In genomic region chr3:49855662-49856061, GRCh38 we compare ENCODE assay signal across 8 cellular contexts. TPM values are rescaled to one million over a fixed set of nuclear protein-coding genes. Genes with fewer than 3 reads are reported as not detected.
DNase-seq lines count a peak whose midpoint lies in the region; ATAC-seq, FAIRE-seq and TF ChIP-seq lines count a peak whose summit lies in the region.

No MANE protein-coding gene starts in this region.

- peaks cover 0 to 7% of the 10 kb centered on the region in 2 experiments; a peak in 4 of 5 replicates for H3K27me3 ChIP-seq in HepG2 (ENCODE audit: control insufficient read depth in 1 of 2, insufficient read depth in 2 of 2, low read length in 2 of 2)
- H3K27me3 ChIP-seq in right lobe of liver, result no peaks in the 10 kb centered on the region
- H3K27me3 ChIP-seq in ascending aorta, result no peaks in the 10 kb centered on the region

- H3K4me3 ChIP-seq in HepG2 (replicated peaks in 1 of 3; ENCODE audit: insufficient read depth in 1 of 3, low read depth in 2 of 3, low read length in 3 of 3) (peak overlapping the region; percentile 81 to 98 (median 83)), right lobe of liver (peak overlapping the region in 1 of 3 donors; percentile 62), ascending aorta (peak overlapping the region; percentile 64 to 80), mesodermal cell (ENCODE audit: extremely low read depth, insufficient read depth, low read length, poor library complexity, severe bottlenecking) (peak overlapping the region; percentile 89), mucosa of descending colon (no peak overlapping the region)

- no peak overlapping the region for H2AFZ ChIP-seq in HepG2 (ENCODE audit: low read length)

- H3K27ac ChIP-seq in HepG2 (ENCODE audit: extremely low read length, insufficient read depth, low read length) (no peak overlapping the region), right lobe of liver (no peak overlapping the region), ascending aorta (no peak overlapping the region), mesodermal cell (ENCODE audit: low read depth, low read length, severe bottlenecking) (no peak overlapping the region), substantia nigra (ENCODE audit: low read depth, low read length, poor library complexity, severe bottlenecking) (no peak overlapping the region)

- TF ChIP-seq EP300 in HepG2 (IDR thresholded peaks at IDR 0.05; ENCODE audit: low read depth in 2 of 2, low read length in 2 of 2) (no peak), HepG2 (CRISPR knock-in tag; IDR thresholded peaks at IDR 0.05; ENCODE audit: borderline replicate concordance) (no peak)

- POLR2A ChIA-PET in HepG2 (lab: Yijun Ruan, JAX), result no interaction called here

- H3K9me3 ChIP-seq in HepG2 (ENCODE audit: low read length) (no peaks in the 10 kb centered on the region), right lobe of liver (no peaks in the 10 kb centered on the region), ascending aorta (no peaks in the 10 kb centered on the region), mesodermal cell (ENCODE audit: control insufficient read depth, low read length) (no peaks in the 10 kb centered on the region), mucosa of descending colon (no peaks in the 10 kb centered on the region)

- H3K79me2 ChIP-seq in HepG2 (ENCODE audit: insufficient read depth, low read length), result peaks cover 12% of the 10 kb centered on the region

- no peak for TF ChIP-seq RAD21 in HepG2 (CRISPR knock-in tag; IDR thresholded peaks at IDR 0.05)

- intact Hi-C loops in HepG2 (cut with micrococcal nuclease; ENCODE audit: unreplicated experiment), result no loop called here
- intact Hi-C loops in right lobe of liver (cut with DNase I), result no loop called here
- intact Hi-C loops in ascending aorta (cut with DNase I), result loop anchor here (1.0 to 10.0 kb wide), 5 partner anchors 51 to 131 kb away; partner anchors contain the start of genes GMPPB, IP6K1 and RBM6
- intact Hi-C loops in mucosa of descending colon (cut with DNase I, micrococcal nuclease), result no loop called here

- H3K36me3 ChIP-seq in HepG2 (replicated peaks in 1 of 2; ENCODE audit: control insufficient read depth in 1 of 2, insufficient read depth in 2 of 2, low read length in 2 of 2) (no peaks in the 10 kb centered on the region), right lobe of liver (no peaks in the 10 kb centered on the region), ascending aorta (no peaks in the 10 kb centered on the region), mesodermal cell (ENCODE audit: control insufficient read depth, insufficient read depth, low read length) (no peaks in the 10 kb centered on the region), mucosa of descending colon (ENCODE audit: low read depth) (no peaks in the 10 kb centered on the region)

- peak overlapping the region; percentile 70 for H3K9ac ChIP-seq in HepG2 (ENCODE audit: insufficient read depth, low read depth, low read length)

- WGBS in HepG2 (ENCODE audit: low lambda C conversion rate), result 10% methylated on average over 5 of the region's 5 CpGs
- WGBS in right lobe of liver (ENCODE audit: insufficient coverage, low coverage, low lambda C conversion rate, missing lambda C conversion rate), result 65% methylated on average over 5 of the region's 5 CpGs
- 69 to 77% methylated on average over 3 to 4 of the region's 5 CpGs for WGBS in mesodermal cell (ENCODE audit: insufficient coverage in 2 of 2), 2 experiments

- H4K20me1 ChIP-seq in HepG2 (ENCODE audit: insufficient read depth, low read length), result no peaks in the 10 kb centered on the region

- CTCF ChIA-PET in HepG2 (lab: Yijun Ruan, JAX; ENCODE audit: low intra/inter-chr PET ratio, low total read pairs), result no interaction called here

- no peak for TF ChIP-seq POLR2A in HepG2 (IDR thresholded peaks at IDR 0.05; ENCODE audit: insufficient read depth in 1 of 2, low read depth in 2 of 2, low read length in 2 of 2)
- no peak for TF ChIP-seq POLR2A in right lobe of liver (IDR thresholded peaks at IDR 0.05)

- BruUV-seq in HepG2 (replicated peaks; lab: Mats Ljungman, UMichigan), result no TSS peak

- no peak for TF ChIP-seq CTCF in HepG2 (CRISPR knock-in tag; IDR thresholded peaks at IDR 0.05)
- no peak for TF ChIP-seq CTCF in right lobe of liver (IDR thresholded peaks at IDR 0.05)
- TF ChIP-seq CTCF in ascending aorta (IDR thresholded peaks at IDR 0.05), result no peak
- TF ChIP-seq CTCF in mucosa of descending colon (IDR thresholded peaks at IDR 0.05), result no peak

- ATAC-seq in HepG2 (no peak), right lobe of liver (no peak), mucosa of descending colon (no peak)

- DNase-seq in HepG2 (ENCODE audit: low spot score) (no peak), right lobe of liver (no peak), ascending aorta (ENCODE audit: low spot score in 2 of 2) (no peak), mucosa of descending colon (no peak), substantia nigra (lab: John Stamatoyannopoulos, UW) (no peak), SIG-M5 treated with dmso at 0.1 percent for 504 hours (lab: John Stamatoyannopoulos, UW; ENCODE audit: unreplicated experiment) (no peak)
- no peak for DNase-seq in activated effector memory CD4-positive, alpha-beta T cell treated with anti-CD3 and anti-CD28 coated beads, Interleukin-2, amount 50 U/mL, for 16 hours

- H3K4me1 ChIP-seq in HepG2 (ENCODE audit: insufficient read depth, low read length), result peaks cover 45% of the 10 kb centered on the region
- H3K4me1 ChIP-seq in right lobe of liver, result no peaks in the 10 kb centered on the region
- peaks cover 8% of the 10 kb centered on the region in 2 donors for H3K4me1 ChIP-seq in ascending aorta
- peaks cover 5% of the 10 kb centered on the region for H3K4me1 ChIP-seq in mesodermal cell (ENCODE audit: control insufficient read depth, insufficient read depth, low read length, poor library complexity, severe bottlenecking)
- peaks cover 8% of the 10 kb centered on the region for H3K4me1 ChIP-seq in mucosa of descending colon (ENCODE audit: low read depth)

- H3K4me2 ChIP-seq in HepG2 (ENCODE audit: low read depth, low read length), result peak overlapping the region; percentile 81

- FAIRE-seq in HepG2 (lab: Jason Lieb, UNC), result no peak

- in situ Hi-C loops in HepG2 (cut with HindIII; ENCODE audit: extremely low pct_ligation_motif_present, low pct_unique_long_range_greater_than_20kb), result no loop called here

RNA-seq across cellular contexts. Expression of gene TRAIP, which starts 0.7 kb away (rescaled TPM):
- 13.7 and 23.9 TPM in 2 replicates for total RNA-seq in HepG2 (2016; rRNA removed; fragmentation: Illumina TruSeq; extraction: Trizol)
- 9.1 and 11.5 TPM in 2 replicates for total RNA-seq in HepG2 (2016; cell fraction: cytosol; rRNA removed; fragmentation: Illumina TruSeq; extraction: Trizol; ENCODE audit: low read depth)
- 13.0 and 22.4 TPM in 2 replicates for total RNA-seq in HepG2 (2016; cell fraction: insoluble cytoplasmic fraction; rRNA removed; fragmentation: Illumina TruSeq; extraction: Trizol)
- total RNA-seq in HepG2 (2016; cell fraction: membrane; rRNA removed; fragmentation: Illumina TruSeq; extraction: Trizol), result 11.7 and 13.4 TPM in 2 replicates
- total RNA-seq in HepG2 (2016; cell fraction: nucleus; rRNA removed; fragmentation: Illumina TruSeq; extraction: Trizol), result 28.5 and 36.3 TPM in 2 replicates
- polyA plus RNA-seq in HepG2 (2011; rRNA removed), result 13.9 and 15.1 TPM in 2 replicates
- polyA plus RNA-seq in HepG2 (2011; cell fraction: cytosol; rRNA removed), result 14.0 and 14.3 TPM in 2 replicates
- 42.9 and 44.0 TPM in 2 replicates for polyA plus RNA-seq in HepG2 (2011; cell fraction: nucleus; rRNA removed)
- 7.3 and 9.8 TPM in 2 replicates for polyA plus RNA-seq in HepG2 (2012)
- 4.6 and 5.0 TPM in 2 replicates for polyA plus RNA-seq in HepG2 (2016; cell fraction: cytosol; fragmentation: Illumina TruSeq; extraction: Trizol; ENCODE audit: low read depth)
- 12.2 and 16.5 TPM in 2 replicates for polyA plus RNA-seq in HepG2 (2016; cell fraction: insoluble cytoplasmic fraction; fragmentation: Illumina TruSeq; extraction: Trizol; ENCODE audit: low read depth)
- 9.0 TPM in 2 replicates for polyA plus RNA-seq in HepG2 (2016; cell fraction: membrane; fragmentation: Illumina TruSeq; extraction: Trizol; ENCODE audit: low read depth)
- 45.6 and 54.0 TPM in 2 replicates for polyA plus RNA-seq in HepG2 (2016; cell fraction: nucleus; fragmentation: Illumina TruSeq; extraction: Trizol; ENCODE audit: insufficient read depth, low read depth)
- polyA minus RNA-seq in HepG2 (2011; rRNA and poly(A)+ RNA removed; ENCODE audit: low replicate concordance), result 23.5 and 39.7 TPM in 2 replicates
- polyA minus RNA-seq in HepG2 (2011; cell fraction: cytosol; rRNA and poly(A)+ RNA removed), result 5.6 and 7.4 TPM in 2 replicates
- 17.3 and 17.4 TPM in 2 replicates for polyA minus RNA-seq in HepG2 (2011; cell fraction: nucleus; rRNA and poly(A)+ RNA removed)
- 1 to 10 TPM in 3 of 6 experiments, under 1 TPM in 3; 0.55 to 3.1 (median 0.98) TPM for total RNA-seq in right lobe of liver
- not detected for total RNA-seq in ascending aorta
- polyA plus RNA-seq in mesodermal cell (2013, experiment 1 of 2), result 11.2 TPM
- polyA plus RNA-seq in mesodermal cell (2013, experiment 2 of 2), result 11.5 TPM
- 1 to 10 TPM; 2.6 to 5.4 (median 4.0) TPM for total RNA-seq in mucosa of descending colon

RNA-seq across cellular contexts. Expression of gene CAMKV, which starts 14.0 kb away (rescaled TPM):
- total RNA-seq in HepG2 (2016; rRNA removed; fragmentation: Illumina TruSeq; extraction: Trizol), result 0.13 and 0.15 TPM in 2 replicates
- total RNA-seq in HepG2 (2016; cell fraction: cytosol; rRNA removed; fragmentation: Illumina TruSeq; extraction: Trizol; ENCODE audit: low read depth), result not detected in 2 replicates
- 0.17 TPM in 1 of 2 replicates, not detected in the other for total RNA-seq in HepG2 (2016; cell fraction: insoluble cytoplasmic fraction; rRNA removed; fragmentation: Illumina TruSeq; extraction: Trizol)
- 0.14 TPM in 1 of 2 replicates, not detected in the other for total RNA-seq in HepG2 (2016; cell fraction: membrane; rRNA removed; fragmentation: Illumina TruSeq; extraction: Trizol)
- 0.13 and 0.22 TPM in 2 replicates for total RNA-seq in HepG2 (2016; cell fraction: nucleus; rRNA removed; fragmentation: Illumina TruSeq; extraction: Trizol)
- polyA plus RNA-seq in HepG2 (2011; rRNA removed), result 0.13 and 0.22 TPM in 2 replicates
- 0.13 and 0.23 TPM in 2 replicates for polyA plus RNA-seq in HepG2 (2011; cell fraction: cytosol; rRNA removed)
- polyA plus RNA-seq in HepG2 (2011; cell fraction: nucleus; rRNA removed), result 1.2 and 2.0 TPM in 2 replicates
- polyA plus RNA-seq in HepG2 (2012), result 0.33 and 0.38 TPM in 2 replicates
- not detected in 2 replicates for polyA plus RNA-seq in HepG2 (2016; cell fraction: cytosol; fragmentation: Illumina TruSeq; extraction: Trizol; ENCODE audit: low read depth)
- polyA plus RNA-seq in HepG2 (2016; cell fraction: insoluble cytoplasmic fraction; fragmentation: Illumina TruSeq; extraction: Trizol; ENCODE audit: low read depth), result 0.13 and 0.26 TPM in 2 replicates
- 0.08 and 0.10 TPM in 2 replicates for polyA plus RNA-seq in HepG2 (2016; cell fraction: membrane; fragmentation: Illumina TruSeq; extraction: Trizol; ENCODE audit: low read depth)
- 0.53 and 0.60 TPM in 2 replicates for polyA plus RNA-seq in HepG2 (2016; cell fraction: nucleus; fragmentation: Illumina TruSeq; extraction: Trizol; ENCODE audit: insufficient read depth, low read depth)
- 0.07 and 0.82 TPM in 2 replicates for polyA minus RNA-seq in HepG2 (2011; rRNA and poly(A)+ RNA removed; ENCODE audit: low replicate concordance)
- polyA minus RNA-seq in HepG2 (2011; cell fraction: cytosol; rRNA and poly(A)+ RNA removed), result not detected in 2 replicates
- 1.3 TPM in 1 of 2 replicates, not detected in the other for polyA minus RNA-seq in HepG2 (2011; cell fraction: nucleus; rRNA and poly(A)+ RNA removed)
- not detected for total RNA-seq in right lobe of liver
- not detected for total RNA-seq in ascending aorta
- 6.3 TPM for polyA plus RNA-seq in mesodermal cell (2013, experiment 1 of 2)
- polyA plus RNA-seq in mesodermal cell (2013, experiment 2 of 2), result 3.4 TPM
- not detected for total RNA-seq in mucosa of descending colon

RNA-seq across cellular contexts. Expression of gene UBA7, which starts 41.9 kb away (rescaled TPM):
- total RNA-seq in HepG2 (2016; rRNA removed; fragmentation: Illumina TruSeq; extraction: Trizol) (5.8 and 9.5 TPM in 2 replicates), right lobe of liver (10 to 100 TPM; 16.4 to 39.1 (median 28.5) TPM), ascending aorta (56.1 TPM), mucosa of descending colon (100 to 1,000 TPM in 2 of 3 donors, 10 to 100 TPM in 1; 90.3 to 192 (median 139) TPM)
- total RNA-seq in HepG2 (2016; cell fraction: cytosol; rRNA removed; fragmentation: Illumina TruSeq; extraction: Trizol; ENCODE audit: low read depth), result 1.7 and 1.9 TPM in 2 replicates
- total RNA-seq in HepG2 (2016; cell fraction: insoluble cytoplasmic fraction; rRNA removed; fragmentation: Illumina TruSeq; extraction: Trizol), result 5.7 and 9.9 TPM in 2 replicates
- 1.4 and 1.8 TPM in 2 replicates for total RNA-seq in HepG2 (2016; cell fraction: membrane; rRNA removed; fragmentation: Illumina TruSeq; extraction: Trizol)
- 11.0 and 11.7 TPM in 2 replicates for total RNA-seq in HepG2 (2016; cell fraction: nucleus; rRNA removed; fragmentation: Illumina TruSeq; extraction: Trizol)
- 16.5 and 20.2 TPM in 2 replicates for polyA plus RNA-seq in HepG2 (2011; rRNA removed)
- 6.1 and 8.8 TPM in 2 replicates for polyA plus RNA-seq in HepG2 (2011; cell fraction: cytosol; rRNA removed)
- polyA plus RNA-seq in HepG2 (2011; cell fraction: nucleus; rRNA removed), result 175 and 207 TPM in 2 replicates
- 8.4 and 9.1 TPM in 2 replicates for polyA plus RNA-seq in HepG2 (2012)
- polyA plus RNA-seq in HepG2 (2016; cell fraction: cytosol; fragmentation: Illumina TruSeq; extraction: Trizol; ENCODE audit: low read depth), result 0.49 and 0.55 TPM in 2 replicates
- 3.6 and 4.7 TPM in 2 replicates for polyA plus RNA-seq in HepG2 (2016; cell fraction: insoluble cytoplasmic fraction; fragmentation: Illumina TruSeq; extraction: Trizol; ENCODE audit: low read depth)
- polyA plus RNA-seq in HepG2 (2016; cell fraction: membrane; fragmentation: Illumina TruSeq; extraction: Trizol; ENCODE audit: low read depth), result 0.78 and 0.79 TPM in 2 replicates
- polyA plus RNA-seq in HepG2 (2016; cell fraction: nucleus; fragmentation: Illumina TruSeq; extraction: Trizol; ENCODE audit: insufficient read depth, low read depth), result 18.3 and 25.6 TPM in 2 replicates
- polyA minus RNA-seq in HepG2 (2011; rRNA and poly(A)+ RNA removed; ENCODE audit: low replicate concordance), result 10.2 and 40.3 TPM in 2 replicates
- 7.9 and 8.9 TPM in 2 replicates for polyA minus RNA-seq in HepG2 (2011; cell fraction: cytosol; rRNA and poly(A)+ RNA removed)
- polyA minus RNA-seq in HepG2 (2011; cell fraction: nucleus; rRNA and poly(A)+ RNA removed), result 32.6 and 36.8 TPM in 2 replicates
- 4.5 TPM for polyA plus RNA-seq in mesodermal cell (2013, experiment 1 of 2)
- polyA plus RNA-seq in mesodermal cell (2013, experiment 2 of 2), result 4.2 TPM

RNA-seq across cellular contexts. Expression of gene MST1R, which starts 48.0 kb away (rescaled TPM):
- total RNA-seq in HepG2 (2016; rRNA removed; fragmentation: Illumina TruSeq; extraction: Trizol), result 0.11 and 0.13 TPM in 2 replicates
- total RNA-seq in HepG2 (2016; cell fraction: cytosol; rRNA removed; fragmentation: Illumina TruSeq; extraction: Trizol; ENCODE audit: low read depth), result not detected in 2 replicates
- total RNA-seq in HepG2 (2016; cell fraction: insoluble cytoplasmic fraction; rRNA removed; fragmentation: Illumina TruSeq; extraction: Trizol), result 0.17 and 0.36 TPM in 2 replicates
- 0.03 TPM in 1 of 2 replicates, not detected in the other for total RNA-seq in HepG2 (2016; cell fraction: membrane; rRNA removed; fragmentation: Illumina TruSeq; extraction: Trizol)
- 0.28 and 0.37 TPM in 2 replicates for total RNA-seq in HepG2 (2016; cell fraction: nucleus; rRNA removed; fragmentation: Illumina TruSeq; extraction: Trizol)
- polyA plus RNA-seq in HepG2 (2011; rRNA removed), result 0.72 and 0.77 TPM in 2 replicates
- 0.21 TPM in 2 replicates for polyA plus RNA-seq in HepG2 (2011; cell fraction: cytosol; rRNA removed)
- 2.3 and 3.4 TPM in 2 replicates for polyA plus RNA-seq in HepG2 (2011; cell fraction: nucleus; rRNA removed)
- 0.09 and 0.52 TPM in 2 replicates for polyA plus RNA-seq in HepG2 (2012)
- polyA plus RNA-seq in HepG2 (2016; cell fraction: cytosol; fragmentation: Illumina TruSeq; extraction: Trizol; ENCODE audit: low read depth), result not detected in 2 replicates
- 0.11 TPM in 1 of 2 replicates, not detected in the other for polyA plus RNA-seq in HepG2 (2016; cell fraction: insoluble cytoplasmic fraction; fragmentation: Illumina TruSeq; extraction: Trizol; ENCODE audit: low read depth)
- 0.17 TPM in 1 of 2 replicates, not detected in the other for polyA plus RNA-seq in HepG2 (2016; cell fraction: membrane; fragmentation: Illumina TruSeq; extraction: Trizol; ENCODE audit: low read depth)
- 1.2 and 1.4 TPM in 2 replicates for polyA plus RNA-seq in HepG2 (2016; cell fraction: nucleus; fragmentation: Illumina TruSeq; extraction: Trizol; ENCODE audit: insufficient read depth, low read depth)
- 2.0 and 186 TPM in 2 replicates for polyA minus RNA-seq in HepG2 (2011; rRNA and poly(A)+ RNA removed; ENCODE audit: low replicate concordance)
- polyA minus RNA-seq in HepG2 (2011; cell fraction: cytosol; rRNA and poly(A)+ RNA removed), result 1.5 and 3.4 TPM in 2 replicates
- polyA minus RNA-seq in HepG2 (2011; cell fraction: nucleus; rRNA and poly(A)+ RNA removed), result 0.77 and 2.4 TPM in 2 replicates
- 1 to 10 TPM in 1 of 6 experiments, under 1 TPM in 5; 0.15 to 1.9 (median 0.50) TPM for total RNA-seq in right lobe of liver
- total RNA-seq in ascending aorta, result not detected
- polyA plus RNA-seq in mesodermal cell (2013, experiment 1 of 2), result 0.55 TPM
- 0.96 TPM for polyA plus RNA-seq in mesodermal cell (2013, experiment 2 of 2)
- 100 to 1,000 TPM in 2 of 3 donors, 10 to 100 TPM in 1; 76.2 to 153 (median 124) TPM for total RNA-seq in mucosa of descending colon

RNA-seq across cellular contexts. Expression of gene INKA1, which starts 52.6 kb away (rescaled TPM):
- 0.22 TPM in 1 of 2 replicates, not detected in the other for total RNA-seq in HepG2 (2016; rRNA removed; fragmentation: Illumina TruSeq; extraction: Trizol)
- 0.30 TPM in 1 of 2 replicates, not detected in the other for total RNA-seq in HepG2 (2016; cell fraction: cytosol; rRNA removed; fragmentation: Illumina TruSeq; extraction: Trizol; ENCODE audit: low read depth)
- 0.15 TPM in 1 of 2 replicates, not detected in the other for total RNA-seq in HepG2 (2016; cell fraction: insoluble cytoplasmic fraction; rRNA removed; fragmentation: Illumina TruSeq; extraction: Trizol)
- 0.17 and 0.28 TPM in 2 replicates for total RNA-seq in HepG2 (2016; cell fraction: membrane; rRNA removed; fragmentation: Illumina TruSeq; extraction: Trizol)
- total RNA-seq in HepG2 (2016; cell fraction: nucleus; rRNA removed; fragmentation: Illumina TruSeq; extraction: Trizol), result not detected in 2 replicates
- 0.41 and 0.77 TPM in 2 replicates for polyA plus RNA-seq in HepG2 (2011; rRNA removed)
- 0.42 and 0.78 TPM in 2 replicates for polyA plus RNA-seq in HepG2 (2011; cell fraction: cytosol; rRNA removed)
- polyA plus RNA-seq in HepG2 (2011; cell fraction: nucleus; rRNA removed), result 0.34 and 1.1 TPM in 2 replicates
- 0.28 and 0.42 TPM in 2 replicates for polyA plus RNA-seq in HepG2 (2012)
- 0.14 and 0.17 TPM in 2 replicates for polyA plus RNA-seq in HepG2 (2016; cell fraction: cytosol; fragmentation: Illumina TruSeq; extraction: Trizol; ENCODE audit: low read depth)
- polyA plus RNA-seq in HepG2 (2016; cell fraction: insoluble cytoplasmic fraction; fragmentation: Illumina TruSeq; extraction: Trizol; ENCODE audit: low read depth), result 0.23 TPM in 1 of 2 replicates, not detected in the other
- 0.22 TPM in 1 of 2 replicates, not detected in the other for polyA plus RNA-seq in HepG2 (2016; cell fraction: membrane; fragmentation: Illumina TruSeq; extraction: Trizol; ENCODE audit: low read depth)
- polyA plus RNA-seq in HepG2 (2016; cell fraction: nucleus; fragmentation: Illumina TruSeq; extraction: Trizol; ENCODE audit: insufficient read depth, low read depth), result not detected in 2 replicates
- 0.38 and 0.82 TPM in 2 replicates for polyA minus RNA-seq in HepG2 (2011; rRNA and poly(A)+ RNA removed; ENCODE audit: low replicate concordance)
- 0.79 TPM in 1 of 2 replicates, not detected in the other for polyA minus RNA-seq in HepG2 (2011; cell fraction: cytosol; rRNA and poly(A)+ RNA removed)
- polyA minus RNA-seq in HepG2 (2011; cell fraction: nucleus; rRNA and poly(A)+ RNA removed), result 0.50 and 0.64 TPM in 2 replicates
- 1 to 10 TPM in 1 of 6 experiments, under 1 TPM in 5; 0.46 to 1.2 (median 0.73) TPM for total RNA-seq in right lobe of liver
- total RNA-seq in ascending aorta, result not detected
- 17.4 TPM for polyA plus RNA-seq in mesodermal cell (2013, experiment 1 of 2)
- polyA plus RNA-seq in mesodermal cell (2013, experiment 2 of 2), result 14.4 TPM
- 1 to 10 TPM in 2 of 3 donors, under 1 TPM in 1; 0.58 to 2.8 (median 1.6) TPM for total RNA-seq in mucosa of descending colon
